Comparison of ENCODE assay signal across 8 cellular contexts in genomic region chr12:66189476-66189823, GRCh38. TPM values are rescaled to one million over a fixed set of nuclear protein-coding genes. Genes with fewer than 3 reads are reported as not detected.
DNase-seq lines count a peak whose midpoint lies in the region; ATAC-seq and TF ChIP-seq lines count a peak whose summit lies in the region.

No MANE protein-coding gene starts in this region.

- H3K4me1 ChIP-seq in heart left ventricle: peaks cover 0 to 57% (median 7%) of the 10 kb centered on the region in 12 donors
- peaks cover 26% of the 10 kb centered on the region for H3K4me1 ChIP-seq in adipocyte (ENCODE audit: control insufficient read depth, insufficient read depth, low read length)
- H3K4me1 ChIP-seq in lung (ENCODE audit: control insufficient read depth in 2 of 2, insufficient read depth in 2 of 2, low read length in 2 of 2): peaks cover 0 to 4% of the 10 kb centered on the region in 2 donors
- peaks cover 26% of the 10 kb centered on the region for H3K4me1 ChIP-seq in vagina

- H3K9me3 ChIP-seq in heart left ventricle (no peaks in the 10 kb centered on the region), adipocyte (ENCODE audit: control insufficient read depth, low read length) (no peaks in the 10 kb centered on the region), lung (ENCODE audit: control insufficient read depth in 2 of 2, insufficient read depth in 1 of 2, low read length in 1 of 2) (no peaks in the 10 kb centered on the region), vagina (no peaks in the 10 kb centered on the region)

- peaks cover 0 to 11% (median 0%) of the 10 kb centered on the region in 9 donors for H3K27me3 ChIP-seq in heart left ventricle
- no peaks in the 10 kb centered on the region for H3K27me3 ChIP-seq in adipocyte (replicated peaks; ENCODE audit: control insufficient read depth, insufficient read depth, low read length)
- no peaks in the 10 kb centered on the region for H3K27me3 ChIP-seq in lung (ENCODE audit: control insufficient read depth, insufficient read depth)
- no peaks in the 10 kb centered on the region for H3K27me3 ChIP-seq in vagina

- DNase-seq in heart left ventricle (peak in 2 of 5 donors; percentile 9 to 34), Right ventricle myocardium inferior (ENCODE audit: missing footprints) (no peak), adipocyte (ENCODE audit: low read depth) (no peak), lung (ENCODE audit: low spot score) (no peak), vagina (ENCODE audit: extremely low spot score in 2 of 2) (no peak), cortex of kidney (lab: John Stamatoyannopoulos, UW) (no peak), NCI-H345 (lab: John Stamatoyannopoulos, UW) (no peak), mesenteric fat pad (ENCODE audit: low spot score) (no peak)

- TF ChIP-seq CTCF in heart left ventricle (IDR thresholded peaks at IDR 0.05) (no peak), lung (IDR thresholded peaks at IDR 0.05; ENCODE audit: control extremely low read depth, extremely low read depth) (no peak), vagina (IDR thresholded peaks at IDR 0.05) (no peak)

- WGBS in heart left ventricle, 4 donors: 9 to 30% (median 12%) methylated on average over 7 to 21 of the region's 21 CpGs
- 3 to 9% methylated on average over 19 to 21 of the region's 21 CpGs for WGBS in lung, 2 donors

- H3K36me3 ChIP-seq in heart left ventricle: no peaks in the 10 kb centered on the region
- H3K36me3 ChIP-seq in adipocyte (ENCODE audit: control insufficient read depth, insufficient read depth, low read length, severe bottlenecking): peaks cover 10% of the 10 kb centered on the region
- peaks cover 0 to 1% of the 10 kb centered on the region in 2 donors for H3K36me3 ChIP-seq in lung (ENCODE audit: control insufficient read depth in 2 of 2, insufficient read depth in 2 of 2, low read length in 2 of 2)
- H3K36me3 ChIP-seq in vagina: no peaks in the 10 kb centered on the region

- H3K9ac ChIP-seq in adipocyte (ENCODE audit: low read length): peak overlapping the region; percentile 90

- H3K27ac ChIP-seq in heart left ventricle: peak overlapping the region; percentile 82 to 96 (median 91)
- H3K27ac ChIP-seq in lung (ENCODE audit: low read depth in 1 of 2, low read length in 1 of 2): peak overlapping the region; percentile 90 to 93
- H3K27ac ChIP-seq in vagina: peak overlapping the region; percentile 86

- peak overlapping the region; percentile 40 to 75 (median 65) for H3K4me3 ChIP-seq in heart left ventricle
- peak overlapping the region; percentile 90 for H3K4me3 ChIP-seq in adipocyte (ENCODE audit: low read length)
- peak overlapping the region; percentile 58 for H3K4me3 ChIP-seq in lung
- H3K4me3 ChIP-seq in vagina: peak overlapping the region; percentile 48 to 53

- TF ChIP-seq POLR2A in heart left ventricle (IDR thresholded peaks at IDR 0.05): no peak
- TF ChIP-seq POLR2A in vagina (IDR thresholded peaks at IDR 0.05): no peak

- intact Hi-C loops in heart left ventricle (cut with DNase I) (loop anchor here in 3 of 10 donors (1.0 to 2.0 kb wide), 3 partner anchors 19 to 21 kb away; partner anchors contain the start of gene TMBIM4 (in 2 of the 3)), Right ventricle myocardium inferior (cut with DNase I) (loop anchor here (1.0 kb wide), 1 partner anchor 20 kb away; the partner anchor contains the start of gene TMBIM4), vagina (cut with DNase I) (no loop called here)

- ATAC-seq in heart left ventricle (no peak), Right ventricle myocardium inferior (no peak), lung (ENCODE audit: insufficient read depth, low FRiP score) (no peak)

RNA-seq across cellular contexts. Expression of gene IRAK3, which starts 0.4 kb away (rescaled TPM):
- total RNA-seq in heart left ventricle (10 to 100 TPM in 1 of 9 donors, 1 to 10 TPM in 8; 3.0 to 11.4 (median 5.7) TPM), Right ventricle myocardium inferior (5.0 TPM), lung (10 to 100 TPM; 47.8 to 77.2 TPM), vagina (23.1 TPM), mesenteric fat pad (58.9 TPM)
- polyA plus RNA-seq in heart left ventricle (1 to 10 TPM; 2.2 to 3.6 TPM), lung (10 to 100 TPM in 1 of 2 donors, 1 to 10 TPM in 1; 7.8 to 54.5 TPM)

RNA-seq across cellular contexts. Expression of gene TMBIM4, which starts 19.7 kb away (rescaled TPM):
- total RNA-seq in heart left ventricle: 100 to 1,000 TPM in 1 of 9 donors, 10 to 100 TPM in 8; 52.2 to 131 (median 85.3) TPM
- 100 to 1,000 TPM in 1 of 2 donors, 10 to 100 TPM in 1; 91.2 to 129 TPM for polyA plus RNA-seq in heart left ventricle
- total RNA-seq in Right ventricle myocardium inferior: 67.6 TPM
- total RNA-seq in lung: 100 to 1,000 TPM; 124 to 144 TPM
- polyA plus RNA-seq in lung: 100 to 1,000 TPM; 194 to 236 TPM
- total RNA-seq in vagina: 98.7 TPM
- 146 TPM for total RNA-seq in mesenteric fat pad

RNA-seq across cellular contexts. Expression of gene LLPH, which starts 58.9 kb away (rescaled TPM):
- total RNA-seq in heart left ventricle (10 to 100 TPM in 7 of 9 donors, 1 to 10 TPM in 2; 5.0 to 36.4 (median 18.3) TPM), Right ventricle myocardium inferior (18.1 TPM), lung (10 to 100 TPM in 1 of 2 donors, 1 to 10 TPM in 1; 7.9 to 18.0 TPM), vagina (3.9 TPM), mesenteric fat pad (25.4 TPM)
- polyA plus RNA-seq in heart left ventricle (10 to 100 TPM; 11.4 to 49.1 TPM), lung (10 to 100 TPM; 14.4 to 25.9 TPM)
